In the genomic region with DNA sequence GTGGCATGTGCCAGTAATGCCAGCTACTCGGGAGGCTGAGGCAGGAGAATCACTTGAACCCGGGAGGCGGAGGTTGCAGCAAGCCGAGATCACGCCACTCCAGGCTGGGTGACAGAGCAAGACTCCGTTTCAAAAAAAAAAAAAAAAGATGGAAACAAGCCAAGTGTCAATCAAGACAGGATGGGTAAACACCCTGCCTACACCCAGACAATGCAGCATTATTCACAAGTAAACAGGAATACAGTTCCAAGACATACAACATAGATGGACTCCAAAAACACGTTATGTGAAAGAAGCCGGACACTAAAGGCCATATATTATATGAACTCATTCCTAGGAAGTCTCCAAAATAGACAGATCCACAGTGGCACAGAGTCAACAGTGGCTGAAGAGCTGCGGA, we compare ENCODE assay signal across 22 cellular contexts. TPM values are rescaled to one million over a fixed set of nuclear protein-coding genes. Genes with fewer than 3 reads are reported as not detected.
DNase-seq lines count a peak whose midpoint lies in the region; FAIRE-seq and TF ChIP-seq lines count a peak whose summit lies in the region.
"Had no signal": no experiment of that assay in that cellular context is flagged by ENCODE, and none has a peak within 500 bp of the region (broad histone marks: within the 10 kb centered on the region; RNA-seq: fewer than 3 reads in every experiment).

No MANE protein-coding gene starts in this region.

- DNase-seq in CD14-positive monocyte (ENCODE audit: low spot score) (no peak), astrocyte (ENCODE audit: low read depth) (no peak), osteocyte (ENCODE audit: extremely low spot score, unreplicated experiment) (no peak), cortex of kidney (lab: John Stamatoyannopoulos, UW) (no peak), NCI-H2107 treated with DMSO at 0.1 percent for 48 hours (lab: John Stamatoyannopoulos, UW; ENCODE audit: unreplicated experiment) (no peak), RKO (ENCODE audit: low spot score) (no peak)
- DNase-seq: activated CD8-positive, alpha-beta memory T cell treated with anti-CD3 and anti-CD28 coated beads, Interleukin-2, amount 50 U/mL, for 4 hours; cerebellar nuclear complex; IMR-90; left ventricle myocardium inferior; naive B cell; NCI-H1092; NCI-H1694 treated with DMSO at 0.1 percent for 48 hours; NCI-H2171 treated with DMSO at 0.1 percent for 48 hours; NCI-H524; nucleus accumbens; SHP77; stimulated activated naive CD8-positive, alpha-beta T cell treated with anti-CD3 and anti-CD28 coated beads, Interleukin-15, amount 100 ng/mL, for 72 hours had no signal

- H3K4me1 Mint-ChIP-seq in CD14-positive monocyte (peaks cover 45% of the 10 kb centered on the region), astrocyte (ENCODE audit: low read depth, unreplicated experiment) (peaks cover 47% of the 10 kb centered on the region), osteocyte (ENCODE audit: unreplicated experiment) (peaks cover 63% of the 10 kb centered on the region)

- H3K27ac Mint-ChIP-seq in CD14-positive monocyte (peak overlapping the region in 5 of 7 donors; percentile 25 to 63 (median 28)), astrocyte (ENCODE audit: unreplicated experiment) (peak overlapping the region; percentile 77), osteocyte (ENCODE audit: unreplicated experiment) (peak overlapping the region; percentile 39)
- H3K27ac Mint-ChIP-seq: GM23338, mesothelial cell of epicardium had no signal

- no peak overlapping the region for H3K4me3 ChIP-seq in astrocyte (ENCODE audit: insufficient read depth, low read depth, low read length)
- H3K4me3 ChIP-seq: GM23338, left ventricle myocardium inferior, tibial nerve had no signal

- FAIRE-seq in astrocyte (lab: Jason Lieb, UNC) = no peak

- no peak overlapping the region for H2AFZ ChIP-seq in astrocyte (ENCODE audit: low read depth, low read length)
- H2AFZ ChIP-seq: GM23338 had no signal

- H3K36me3 ChIP-seq in astrocyte (ENCODE audit: insufficient read depth, low read length) = no peaks in the 10 kb centered on the region
- H3K36me3 ChIP-seq: left ventricle myocardium inferior, tibial nerve had no signal

- no peaks in the 10 kb centered on the region for H3K9me3 ChIP-seq in astrocyte (ENCODE audit: insufficient read depth, low read depth, low read length)
- H3K9me3 ChIP-seq: left ventricle myocardium inferior, tibial nerve had no signal

- intact Hi-C loops in CD14-positive monocyte (cut with micrococcal nuclease) = no loop called here

- no peaks in the 10 kb centered on the region for H3K27me3 ChIP-seq in astrocyte (ENCODE audit: insufficient read depth, low read length)
- H3K27me3 ChIP-seq: tibial nerve had no signal

- peaks cover 90% of the 10 kb centered on the region for H4K20me1 ChIP-seq in astrocyte (ENCODE audit: insufficient read depth, low read length)

- H3K4me2 ChIP-seq in astrocyte (ENCODE audit: low read length) = no peak overlapping the region
- H3K4me2 ChIP-seq: GM23338 had no signal

- TF ChIP-seq CTCF in 22Rv1 (IDR thresholded peaks at IDR 0.05) = no peak
- TF ChIP-seq CTCF in CD14-positive monocyte (IDR thresholded peaks at IDR 0.05) = no peak
- TF ChIP-seq CTCF in astrocyte (IDR thresholded peaks at IDR 0.05; ENCODE audit: insufficient read depth, low read depth, low read length) = no peak
- no peak for TF ChIP-seq CTCF in osteocyte (IDR thresholded peaks at IDR 0.05)

- peaks cover 16% of the 10 kb centered on the region for H3K4me1 ChIP-seq in astrocyte (ENCODE audit: insufficient read depth, low read length)

- no peak overlapping the region for H3K9ac ChIP-seq in astrocyte (ENCODE audit: low read length)

- H3K9me3 Mint-ChIP-seq in CD14-positive monocyte (no peaks in the 10 kb centered on the region), astrocyte (ENCODE audit: unreplicated experiment) (no peaks in the 10 kb centered on the region), osteocyte (ENCODE audit: unreplicated experiment) (no peaks in the 10 kb centered on the region)
- H3K9me3 Mint-ChIP-seq: stimulated activated naive CD8-positive, alpha-beta T cell treated with anti-CD3 and anti-CD28 coated beads, Interleukin-15, amount 100 ng/mL, for 72 hours had no signal

- H3K27me3 Mint-ChIP-seq in CD14-positive monocyte (ENCODE audit: low read depth in 3 of 3) (no peaks in the 10 kb centered on the region), astrocyte (ENCODE audit: low read depth, unreplicated experiment) (no peaks in the 10 kb centered on the region), osteocyte (ENCODE audit: unreplicated experiment) (no peaks in the 10 kb centered on the region)
- H3K27me3 Mint-ChIP-seq: stimulated activated naive CD8-positive, alpha-beta T cell treated with anti-CD3 and anti-CD28 coated beads, Interleukin-15, amount 100 ng/mL, for 72 hours had no signal

- H3K27ac ChIP-seq in 22Rv1 (peak overlapping the region; percentile 46; the same call in 1 of the 2 replicates), astrocyte (ENCODE audit: low read depth, low read length) (no peak overlapping the region)
- H3K27ac ChIP-seq: left ventricle myocardium inferior, tibial nerve had no signal

- peaks cover 94% of the 10 kb centered on the region for H3K79me2 ChIP-seq in astrocyte (ENCODE audit: insufficient read depth, low read length)

- H3K36me3 Mint-ChIP-seq in CD14-positive monocyte (peaks cover 10 to 30% of the 10 kb centered on the region in 2 donors), astrocyte (ENCODE audit: low read depth, unreplicated experiment) (peaks cover 25% of the 10 kb centered on the region), osteocyte (ENCODE audit: unreplicated experiment) (peaks cover 3% of the 10 kb centered on the region)

- H3K4me3 Mint-ChIP-seq in CD14-positive monocyte = no peak overlapping the region
- no peak overlapping the region for H3K4me3 Mint-ChIP-seq in astrocyte (ENCODE audit: unreplicated experiment)
- no peak overlapping the region for H3K4me3 Mint-ChIP-seq in osteocyte (ENCODE audit: unreplicated experiment)
- H3K4me3 Mint-ChIP-seq: GM23338, mesothelial cell of epicardium had no signal

RNA-seq across cellular contexts. Expression of a gene that starts 33.9 kb away (rescaled TPM):
- 1 to 10 TPM; 3.2 to 5.4 TPM for polyA plus RNA-seq in CD14-positive monocyte
- total RNA-seq in astrocyte (213 TPM in 2 replicates), osteocyte (188 and 209 TPM in 2 replicates)

RNA-seq across cellular contexts. Expression of a gene that starts 51.8 kb away (rescaled TPM):
- 10 to 100 TPM; 30.3 to 34.4 TPM for polyA plus RNA-seq in CD14-positive monocyte
- total RNA-seq in astrocyte (86.5 and 96.1 TPM in 2 replicates), osteocyte (113 and 125 TPM in 2 replicates)
